In the genomic region with DNA sequence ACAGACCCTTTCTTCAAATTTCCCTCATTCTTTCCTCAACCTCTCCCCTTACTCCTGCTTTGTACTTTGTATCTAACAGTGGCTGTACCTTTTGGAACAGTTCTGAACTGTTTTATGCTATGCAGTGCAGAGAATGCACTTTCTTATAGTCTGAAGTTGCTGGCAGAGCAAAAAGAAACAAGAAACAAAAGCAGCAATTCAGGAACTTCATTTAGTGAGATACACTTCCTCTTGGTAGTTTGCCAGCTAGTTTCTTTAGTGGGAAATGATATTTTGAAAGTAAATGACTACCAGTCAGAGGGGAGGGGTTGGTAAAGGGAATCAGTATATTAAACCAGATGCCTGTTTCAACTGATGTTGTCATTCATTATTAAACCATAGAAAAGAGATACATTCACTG, we compare ENCODE assay signal across 8 cellular contexts. TPM values are rescaled to one million over a fixed set of nuclear protein-coding genes. Genes with fewer than 3 reads are reported as not detected.
DNase-seq lines count a peak whose midpoint lies in the region; ATAC-seq lines count a peak whose summit lies in the region.

No MANE protein-coding gene starts in this region.

- no peaks in the 10 kb centered on the region for H3K36me3 ChIP-seq in naive thymus-derived CD4-positive, alpha-beta T cell (ENCODE audit: control insufficient read depth in 2 of 3, insufficient read depth in 3 of 3, low read length in 3 of 3)

- peak overlapping the region; percentile 72 for H3K27ac ChIP-seq in naive thymus-derived CD4-positive, alpha-beta T cell (ENCODE audit: low read depth, low read length)

- CTCF ChIA-PET in naive thymus-derived CD4-positive, alpha-beta T cell (lab: Charles Lee) = interaction anchor here (0.8 to 2.4 kb wide), 2 partner anchors 33 to 35 kb away, joined by 3 to 8 read pairs; no protein-coding TSS in a partner anchor

- H3K9me3 ChIP-seq in naive thymus-derived CD4-positive, alpha-beta T cell (ENCODE audit: control insufficient read depth in 2 of 3, low read length in 3 of 3) = no peaks in the 10 kb centered on the region

- intact Hi-C loops in naive thymus-derived CD4-positive, alpha-beta T cell (cut with micrococcal nuclease) = loop anchor here (1.0 kb wide), 5 partner anchors 13 to 37 kb away; no protein-coding TSS in a partner anchor

- H3K4me1 Mint-ChIP-seq in naive thymus-derived CD4-positive, alpha-beta T cell = peaks cover 41 to 91% (median 81%) of the 10 kb centered on the region in 7 donors

- H3K4me3 ChIP-seq in naive thymus-derived CD4-positive, alpha-beta T cell (ENCODE audit: low read length) = peak overlapping the region; percentile 11

- peak overlapping the region; percentile 56 to 95 (median 82) for H3K4me3 Mint-ChIP-seq in naive thymus-derived CD4-positive, alpha-beta T cell

- DNase-seq in NCI-H345 (lab: John Stamatoyannopoulos, UW) = peak; percentile 12
- DNase-seq in NCI-H345 treated with DMSO at 0.1 percent for 48 hours (lab: John Stamatoyannopoulos, UW; ENCODE audit: unreplicated experiment) = no peak
- peak; percentile 60 to 96 for DNase-seq in NOMO-1 (lab: John Stamatoyannopoulos, UW; ENCODE audit: unreplicated experiment in 2 of 2)
- DNase-seq in dermis microvascular lymphatic vessel endothelial cell (ENCODE audit: low read depth in 2 of 2) = peak; percentile 26 to 76
- peak in 7 of 9 donors; percentile 66 to 83 (median 73) for DNase-seq in naive thymus-derived CD4-positive, alpha-beta T cell
- DNase-seq in NCI-H2227 treated with DMSO at 0.1 percent for 48 hours (lab: John Stamatoyannopoulos, UW) = no peak
- DNase-seq in NCI-H2227 (lab: John Stamatoyannopoulos, UW; ENCODE audit: unreplicated experiment) = no peak

- H3K27me3 Mint-ChIP-seq in naive thymus-derived CD4-positive, alpha-beta T cell = no peaks in the 10 kb centered on the region

- H3K9me3 Mint-ChIP-seq in naive thymus-derived CD4-positive, alpha-beta T cell = no peaks in the 10 kb centered on the region

- H3K4me1 ChIP-seq in naive thymus-derived CD4-positive, alpha-beta T cell (ENCODE audit: control insufficient read depth in 2 of 2, insufficient read depth in 2 of 2, low read length in 2 of 2) = peaks cover 22 to 78% of the 10 kb centered on the region in 2 donors

- H3K27me3 ChIP-seq in naive thymus-derived CD4-positive, alpha-beta T cell (ENCODE audit: control insufficient read depth in 2 of 2, insufficient read depth in 2 of 2, low read length in 2 of 2) = no peaks in the 10 kb centered on the region

- POLR2A ChIA-PET in naive thymus-derived CD4-positive, alpha-beta T cell (lab: Charles Lee) = interaction anchor here (1.0 to 21.9 kb wide), 14 partner anchors 8 to 71 kb away, joined by 3 to 550 read pairs (median 8); a partner anchor contains a TSS

- H3K27ac Mint-ChIP-seq in naive thymus-derived CD4-positive, alpha-beta T cell = peak overlapping the region; percentile 93 to 99 (median 97)

- ATAC-seq in HG02642 (IDR thresholded peaks at IDR 0.05; ENCODE audit: poor library complexity, unreplicated experiment) = peak; percentile 51
- ATAC-seq in naive thymus-derived CD4-positive, alpha-beta T cell = peak; percentile 66

- peaks cover 0 to 7% (median 0%) of the 10 kb centered on the region in 5 donors for H3K36me3 Mint-ChIP-seq in naive thymus-derived CD4-positive, alpha-beta T cell

RNA-seq across cellular contexts. Expression of a gene that starts 55.0 kb away (rescaled TPM):
- total RNA-seq in dermis microvascular lymphatic vessel endothelial cell = 40.2 and 47.4 TPM in 2 replicates
- 100 to 1,000 TPM; 144 to 492 (median 393) TPM for total RNA-seq in naive thymus-derived CD4-positive, alpha-beta T cell
- polyA plus RNA-seq in naive thymus-derived CD4-positive, alpha-beta T cell = 100 to 1,000 TPM in 1 of 2 donors, 10 to 100 TPM in 1; 70.0 to 103 TPM

Comparison
In these comparisons a context has a peak if more than half of its experiments do, and no peak if none do; other contexts are left out.
1. DNase-seq: peak in NCI-H345 (single experiment), NOMO-1 (2 of 2), dermis microvascular lymphatic vessel endothelial cell (2 of 2) and naive thymus-derived CD4-positive, alpha-beta T cell (7 of 9); none in NCI-H345 treated with DMSO at 0.1 percent for 48 hours (single experiment), NCI-H2227 treated with DMSO at 0.1 percent for 48 hours (single experiment) and NCI-H2227 (single experiment).